Comparison of ENCODE assay signal across 15 cellular contexts in the genomic region with DNA sequence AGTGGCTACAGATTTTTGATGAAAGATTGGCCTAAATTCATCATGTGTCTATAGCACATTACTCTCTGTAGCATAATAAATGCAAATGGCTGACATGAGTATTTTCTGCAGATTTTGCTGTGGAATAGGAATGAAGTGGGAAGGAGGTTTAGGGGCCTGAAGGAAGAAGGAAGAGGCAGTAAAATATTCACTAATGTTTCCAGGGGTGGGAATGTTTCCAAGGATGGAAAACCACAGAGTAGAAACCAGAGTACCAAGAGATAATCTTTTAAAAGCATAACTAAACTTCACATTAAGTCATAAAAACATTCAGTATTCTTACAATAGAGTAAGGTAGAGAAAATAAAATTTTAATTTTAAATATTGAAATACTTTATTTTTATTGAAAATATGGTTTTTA.
"Had no signal": no experiment of that assay in that cellular context is flagged by ENCODE, and none has a peak within 500 bp of the region (broad histone marks: within the 10 kb centered on the region; RNA-seq: fewer than 3 reads in every experiment).

No MANE protein-coding gene starts in this region.

- H3K27me3 ChIP-seq: right lobe of liver, upper lobe of right lung had no signal

- H3K27ac ChIP-seq: psoas muscle, right lobe of liver, upper lobe of right lung had no signal

- H3K4me3 ChIP-seq: psoas muscle, right lobe of liver, upper lobe of right lung had no signal

- H3K27me3 Mint-ChIP-seq: effector memory CD8-positive, alpha-beta T cell had no signal

- H3K36me3 ChIP-seq: right lobe of liver, upper lobe of right lung had no signal

- H3K4me3 Mint-ChIP-seq: activated naive CD8-positive, alpha-beta T cell treated with anti-CD3 and anti-CD28 coated beads for 36 hours; activated T-helper 1 cell treated with anti-CD3 and anti-CD28 coated beads, Interleukin-12 subunit alpha, Interleukin-12 subunit beta, Interleukin-2, Interleukin-4 antibody, amounts not matched to agents 30 ng/mL and 10 ng/mL and 1 ng/mL, durations not matched to agents 14 hours and 24 hours and 36 hours; effector memory CD8-positive, alpha-beta T cell; nephron progenitor cell; stimulated activated naive CD8-positive, alpha-beta T cell treated with anti-CD3 and anti-CD28 coated beads, Interleukin-15, amount 100 ng/mL, for 72 hours had no signal

- H3K4me1 Mint-ChIP-seq: activated naive CD8-positive, alpha-beta T cell treated with anti-CD3 and anti-CD28 coated beads for 36 hours; stimulated activated naive CD8-positive, alpha-beta T cell treated with anti-CD3 and anti-CD28 coated beads, Interleukin-15, amount 100 ng/mL, for 72 hours had no signal

- H3K9me3 ChIP-seq: psoas muscle, right lobe of liver, upper lobe of right lung had no signal

- H3K27ac Mint-ChIP-seq: activated naive CD8-positive, alpha-beta T cell treated with anti-CD3 and anti-CD28 coated beads for 36 hours; activated T-helper 1 cell treated with anti-CD3 and anti-CD28 coated beads, Interleukin-12 subunit alpha, Interleukin-12 subunit beta, Interleukin-2, Interleukin-4 antibody, amounts not matched to agents 30 ng/mL and 10 ng/mL and 1 ng/mL, durations not matched to agents 14 hours and 24 hours and 36 hours; effector memory CD8-positive, alpha-beta T cell; stimulated activated naive CD8-positive, alpha-beta T cell treated with anti-CD3 and anti-CD28 coated beads, Interleukin-15, amount 100 ng/mL, for 72 hours had no signal

- ATAC-seq: effector memory CD8-positive, alpha-beta T cell; psoas muscle; right lobe of liver; stimulated activated naive CD8-positive, alpha-beta T cell treated with anti-CD3 and anti-CD28 coated beads, Interleukin-15, amount 100 ng/mL, for 72 hours; upper lobe of right lung had no signal

- H3K36me3 Mint-ChIP-seq: activated naive CD8-positive, alpha-beta T cell treated with anti-CD3 and anti-CD28 coated beads for 36 hours had no signal

- H3K9me3 Mint-ChIP-seq: activated naive CD8-positive, alpha-beta T cell treated with anti-CD3 and anti-CD28 coated beads for 36 hours; activated T-helper 1 cell treated with anti-CD3 and anti-CD28 coated beads, Interleukin-12 subunit alpha, Interleukin-12 subunit beta, Interleukin-2, Interleukin-4 antibody, amounts not matched to agents 30 ng/mL and 10 ng/mL and 1 ng/mL, durations not matched to agents 14 hours and 24 hours and 36 hours; effector memory CD8-positive, alpha-beta T cell; nephron progenitor cell; stimulated activated naive CD8-positive, alpha-beta T cell treated with anti-CD3 and anti-CD28 coated beads, Interleukin-15, amount 100 ng/mL, for 72 hours had no signal

- DNase-seq: activated CD4-positive, CD25-positive, alpha-beta regulatory T cell treated with anti-CD3 and anti-CD28 coated beads, Interleukin-2, amount 50 U/mL, for 72 hours; activated naive CD8-positive, alpha-beta T cell treated with anti-CD3 and anti-CD28 coated beads for 36 hours; dermis blood vessel endothelial cell; effector memory CD8-positive, alpha-beta T cell; hypothalamus; kidney glomerular epithelial cell; mesendoderm; nephron progenitor cell; psoas muscle; right lobe of liver; stimulated activated CD4-positive, alpha-beta T cell treated with anti-CD3 and anti-CD28 coated beads, Interleukin-1b, Interleukin-23, amount 100 ng/mL, for 48 hours; stimulated activated naive CD8-positive, alpha-beta T cell treated with anti-CD3 and anti-CD28 coated beads, Interleukin-15, amount 100 ng/mL, for 72 hours; T-helper 9 cell; upper lobe of right lung had no signal
